ENCODE assay signal across 9 cellular contexts in the genomic region with DNA sequence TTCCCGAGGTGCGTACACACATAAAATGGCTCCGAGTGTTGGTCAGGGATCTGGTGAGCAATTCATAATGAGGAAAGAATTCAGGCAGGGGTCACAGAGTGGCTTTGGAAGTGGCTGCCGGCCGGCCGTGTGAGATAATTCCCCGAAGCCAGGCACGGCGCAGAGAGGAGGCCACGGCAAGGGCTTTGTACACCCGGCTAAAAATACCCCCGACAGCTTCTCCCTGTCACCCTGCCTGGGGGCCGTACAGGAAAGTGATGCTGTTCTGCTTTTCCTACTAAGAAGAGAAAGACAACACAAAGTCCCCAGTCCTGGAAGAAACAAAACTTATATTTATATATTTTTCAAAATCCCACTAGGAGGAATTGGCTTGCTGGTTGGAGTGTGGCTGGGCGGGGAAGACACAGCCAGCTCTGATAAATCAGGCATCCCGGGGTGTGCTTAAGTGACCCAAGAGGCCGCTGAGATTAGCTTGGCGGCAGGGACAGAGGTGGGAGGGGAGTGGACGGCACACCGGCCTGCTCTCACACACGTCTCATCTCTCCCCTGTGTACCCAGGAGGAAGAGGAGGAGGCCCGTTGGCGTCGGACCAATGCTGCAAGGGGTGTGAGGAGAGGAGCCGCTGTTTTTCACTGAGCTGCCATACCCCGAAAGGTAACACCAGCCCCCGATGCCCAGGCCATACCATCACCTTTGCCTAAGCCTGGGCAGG.
A peak's percentile ranks its signal among the peaks of the same experiment; 100 is the strongest.
DNase-seq lines count a peak whose midpoint lies in the region; ATAC-seq, FAIRE-seq and TF ChIP-seq lines count a peak whose summit lies in the region.
"Had no signal": no experiment of that assay in that cellular context is flagged by ENCODE, and none has a peak within 500 bp of the region (broad histone marks: within the 10 kb centered on the region; RNA-seq: fewer than 3 reads in every experiment).

No MANE protein-coding gene starts in this region.

- peak overlapping the region in 8 of 10 donors; percentile 11 to 92 (median 86) for H3K27ac Mint-ChIP-seq in naive thymus-derived CD8-positive, alpha-beta T cell

- TF ChIP-seq POLR2A in GM12892 (IDR thresholded peaks at IDR 0.05; ENCODE audit: low read depth, low read length): no peak

- H3K4me3 Mint-ChIP-seq in naive thymus-derived CD8-positive, alpha-beta T cell: peak overlapping the region in 4 of 10 donors; percentile 30 to 84 (median 66)

- H3K27ac ChIP-seq in ACC112 (ENCODE audit: low read depth, low read length): peak overlapping the region; percentile 76
- H3K27ac ChIP-seq in foreskin keratinocyte: no peak overlapping the region

- POLR2A ChIA-PET in naive thymus-derived CD8-positive, alpha-beta T cell (lab: Charles Lee): interaction anchor here (0.6 to 1.8 kb wide), 2 partner anchors 10 to 111 kb away, joined by 3 to 9 read pairs; no protein-coding TSS in a partner anchor

- no peaks in the 10 kb centered on the region for H3K9me3 Mint-ChIP-seq in naive thymus-derived CD8-positive, alpha-beta T cell

- no peak overlapping the region for H2AFZ ChIP-seq in ACC112 (ENCODE audit: low read length, unreplicated experiment)

- no peak for FAIRE-seq in GM12892 (lab: Jason Lieb, UNC)
- FAIRE-seq: endometrium had no signal

- H3K4me3 ChIP-seq in ACC112 (ENCODE audit: low read depth, low read length) (no peak overlapping the region), NT2/D1 (ENCODE audit: insufficient read length, low read depth) (no peak overlapping the region)

- peaks cover 43% of the 10 kb centered on the region for H3K4me1 ChIP-seq in ACC112 (ENCODE audit: control insufficient read depth, insufficient read depth, low read length, unreplicated experiment)
- H3K4me1 ChIP-seq in NT2/D1 (ENCODE audit: insufficient read depth, insufficient read length): peaks cover 27% of the 10 kb centered on the region
- H3K4me1 ChIP-seq in foreskin keratinocyte: no peaks in the 10 kb centered on the region

- no peak for TF ChIP-seq CTCF in foreskin keratinocyte (conservative IDR thresholded peaks at IDR 0.05)

- H3K27me3 Mint-ChIP-seq in naive thymus-derived CD8-positive, alpha-beta T cell: no peaks in the 10 kb centered on the region

- peaks cover 19% of the 10 kb centered on the region for H3K79me2 ChIP-seq in ACC112 (ENCODE audit: control insufficient read depth, insufficient read depth, low read length, unreplicated experiment)

- peaks cover 47 to 87% (median 84%) of the 10 kb centered on the region in 4 donors for H3K4me1 Mint-ChIP-seq in naive thymus-derived CD8-positive, alpha-beta T cell

- ATAC-seq in naive thymus-derived CD8-positive, alpha-beta T cell: no peak
- ATAC-seq in foreskin keratinocyte: no peak

- H3K27me3 ChIP-seq in ACC112 (ENCODE audit: insufficient read depth, low read length) (no peaks in the 10 kb centered on the region), NT2/D1 (ENCODE audit: insufficient read depth, insufficient read length) (no peaks in the 10 kb centered on the region), foreskin keratinocyte (no peaks in the 10 kb centered on the region)

- peak overlapping the region; percentile 50 for H3K9ac ChIP-seq in NT2/D1 (ENCODE audit: insufficient read length, low read depth)

- H3K36me3 ChIP-seq in ACC112 (ENCODE audit: insufficient read depth, low read length) (peaks cover 13% of the 10 kb centered on the region; the same call in 1 of the 2 replicates), NT2/D1 (ENCODE audit: insufficient read depth, insufficient read length, low read length) (peaks cover 60% of the 10 kb centered on the region)

- no peaks in the 10 kb centered on the region for H3K9me3 ChIP-seq in NT2/D1 (ENCODE audit: insufficient read depth, low read length)

- no peak for DNase-seq in NT2/D1 (ENCODE audit: low read depth, low spot score)
- peak; percentile 63 for DNase-seq in fibroblast of gingiva (ENCODE audit: low read depth)
- DNase-seq in naive thymus-derived CD8-positive, alpha-beta T cell: no peak
- no peak for DNase-seq in foreskin keratinocyte
- no peak for DNase-seq in GM12892 (ENCODE audit: insufficient read length)
- DNase-seq in stimulated activated CD4-positive, alpha-beta T cell treated with anti-CD3 and anti-CD28 coated beads, Interleukin-1b, Interleukin-23, amount 100 ng/mL, for 48 hours: no peak
- no peak for DNase-seq in NCI-H446 treated with DMSO at 0.1 percent for 48 hours (lab: John Stamatoyannopoulos, UW)

- H3K36me3 Mint-ChIP-seq in naive thymus-derived CD8-positive, alpha-beta T cell: peaks cover 0 to 8% (median 0%) of the 10 kb centered on the region in 3 donors
